Comparison of ENCODE assay signal across 30 cellular contexts in genomic region chr3:45719761-45720487, GRCh38. TPM values are rescaled to one million over a fixed set of nuclear protein-coding genes. Genes with fewer than 3 reads are reported as not detected.
DNase-seq lines count a peak whose midpoint lies in the region; ATAC-seq, FAIRE-seq and TF ChIP-seq lines count a peak whose summit lies in the region.
"Had no signal": no experiment of that assay in that cellular context is flagged by ENCODE, and none has a peak within 500 bp of the region (broad histone marks: within the 10 kb centered on the region; RNA-seq: fewer than 3 reads in every experiment).

No MANE protein-coding gene starts in this region.

- no peaks in the 10 kb centered on the region for H3K9me3 ChIP-seq in CD4-positive, CD25-positive, alpha-beta regulatory T cell (ENCODE audit: control insufficient read depth in 2 of 2, low read length in 2 of 2)
- H3K9me3 ChIP-seq in CD4-positive, alpha-beta memory T cell (ENCODE audit: control insufficient read depth in 1 of 2, low read length in 2 of 2) = no peaks in the 10 kb centered on the region
- H3K9me3 ChIP-seq: ascending aorta, esophagus squamous epithelium, gastroesophageal sphincter, psoas muscle, sigmoid colon, upper lobe of left lung had no signal

- no peak overlapping the region for H3K4me3 ChIP-seq in CD4-positive, CD25-positive, alpha-beta regulatory T cell (ENCODE audit: low read depth, low read length)
- no peak overlapping the region for H3K4me3 ChIP-seq in CD4-positive, alpha-beta memory T cell (ENCODE audit: low read length in 2 of 2)
- H3K4me3 ChIP-seq: ascending aorta, cardiac muscle cell, coronary artery, esophagus squamous epithelium, gastroesophageal sphincter, GM23248, hepatocyte, psoas muscle, sigmoid colon, upper lobe of left lung had no signal

- no peak overlapping the region for H3K4me3 Mint-ChIP-seq in CD4-positive, CD25-positive, alpha-beta regulatory T cell
- no peak overlapping the region for H3K4me3 Mint-ChIP-seq in WTC11
- H3K4me3 Mint-ChIP-seq in CD4-positive, alpha-beta memory T cell = no peak overlapping the region
- H3K4me3 Mint-ChIP-seq: activated naive CD4-positive, alpha-beta T cell treated with anti-CD3 and anti-CD28 coated beads, Interleukin-2, amount 10 ng/mL, durations not matched to agents 7 days and 5 days; endodermal cell; stimulated activated memory B cell treated with anti-CD40 and anti-IgM and Interleukin-4, amounts not matched to agents 10 μg/mL and 1 μg/mL and 100 μg/mL, for 72 hours; T-helper 2 cell treated with Interferon-gamma antibody and Interleukin-4, amounts not matched to agents 5 μg/mL and 100 μg/mL, for 36 hours had no signal

- DNase-seq in CD4-positive, CD25-positive, alpha-beta regulatory T cell = no peak
- DNase-seq in GM12891 (ENCODE audit: insufficient read length, low spot score) (no peak), WTC11 (ENCODE audit: low spot score) (no peak), fibroblast of gingiva (ENCODE audit: low read depth) (peak; percentile 10), COLO829 (ENCODE audit: low spot score) (no peak)
- no peak for DNase-seq in CD4-positive, alpha-beta memory T cell
- DNase-seq: activated CD4-positive, alpha-beta T cell treated with anti-CD3 and anti-CD28 coated beads for 48 hours; activated naive CD4-positive, alpha-beta T cell treated with anti-CD3 and anti-CD28 coated beads, Interleukin-2, amount 10 ng/mL, durations not matched to agents 7 days and 5 days; C1 segment of cervical spinal cord; endodermal cell; esophagus squamous epithelium; GM23248; left colon; NCI-H1092 treated with DMSO at 0.1 percent for 48 hours; NCI-H187; NCI-H345; psoas muscle; sigmoid colon; stimulated activated CD4-positive, alpha-beta T cell treated with anti-CD3 and anti-CD28 coated beads, Interleukin-4, amount 100 ng/mL, for 24 hours; substantia nigra; upper lobe of left lung had no signal

- ATAC-seq in CD4-positive, CD25-positive, alpha-beta regulatory T cell (ENCODE audit: low read depth in 2 of 2) = no peak
- no peak for ATAC-seq in WTC11
- no peak for ATAC-seq in GM19455 (IDR thresholded peaks at IDR 0.05; ENCODE audit: unreplicated experiment)
- ATAC-seq: gastroesophageal sphincter; left colon; psoas muscle; stimulated activated memory B cell treated with anti-CD40 and anti-IgM and Interleukin-4, amounts not matched to agents 10 μg/mL and 1 μg/mL and 100 μg/mL, for 72 hours had no signal

- intact Hi-C loops in CD4-positive, alpha-beta memory T cell (cut with micrococcal nuclease) = no loop called here

- POLR2A ChIA-PET in WTC11 (lab: Charles Lee) = no interaction called here
- POLR2A ChIA-PET in CD4-positive, alpha-beta memory T cell (lab: Charles Lee; ENCODE audit: partially characterized antibody) = no interaction called here

- no peaks in the 10 kb centered on the region for H3K27me3 ChIP-seq in CD4-positive, CD25-positive, alpha-beta regulatory T cell (ENCODE audit: control insufficient read depth, insufficient read depth, low read length)
- no peaks in the 10 kb centered on the region for H3K27me3 ChIP-seq in CD4-positive, alpha-beta memory T cell (ENCODE audit: insufficient read depth, low read length)
- H3K27me3 ChIP-seq: ascending aorta, cardiac muscle cell, esophagus squamous epithelium, gastroesophageal sphincter, hepatocyte, sigmoid colon, upper lobe of left lung had no signal

- peaks cover 0 to 1% (median 0%) of the 10 kb centered on the region in 7 donors for H3K9me3 Mint-ChIP-seq in CD4-positive, CD25-positive, alpha-beta regulatory T cell
- no peaks in the 10 kb centered on the region for H3K9me3 Mint-ChIP-seq in WTC11
- H3K9me3 Mint-ChIP-seq in CD4-positive, alpha-beta memory T cell = no peaks in the 10 kb centered on the region
- H3K9me3 Mint-ChIP-seq: activated naive CD4-positive, alpha-beta T cell treated with anti-CD3 and anti-CD28 coated beads, Interleukin-2, amount 10 ng/mL, durations not matched to agents 7 days and 5 days; endodermal cell; stimulated activated memory B cell treated with anti-CD40 and anti-IgM and Interleukin-4, amounts not matched to agents 10 μg/mL and 1 μg/mL and 100 μg/mL, for 72 hours; T-helper 2 cell treated with Interferon-gamma antibody and Interleukin-4, amounts not matched to agents 5 μg/mL and 100 μg/mL, for 36 hours had no signal

- peak; percentile 61 for FAIRE-seq in GM12891 (lab: Jason Lieb, UNC)
- FAIRE-seq: D721Med had no signal

- peaks cover 5 to 24% (median 21%) of the 10 kb centered on the region in 4 donors for H3K4me1 Mint-ChIP-seq in CD4-positive, CD25-positive, alpha-beta regulatory T cell
- H3K4me1 Mint-ChIP-seq in WTC11 = no peaks in the 10 kb centered on the region
- H3K4me1 Mint-ChIP-seq in CD4-positive, alpha-beta memory T cell = peaks cover 12 to 23% (median 17%) of the 10 kb centered on the region in 4 donors
- H3K4me1 Mint-ChIP-seq: activated naive CD4-positive, alpha-beta T cell treated with anti-CD3 and anti-CD28 coated beads, Interleukin-2, amount 10 ng/mL, durations not matched to agents 7 days and 5 days had no signal

- no peak for TF ChIP-seq CTCF in WTC11 (IDR thresholded peaks at IDR 0.05)

- H3K27ac Mint-ChIP-seq in CD4-positive, CD25-positive, alpha-beta regulatory T cell = peak overlapping the region; percentile 20 to 54 (median 45)
- H3K27ac Mint-ChIP-seq in WTC11 = peak overlapping the region; percentile 48; the same call in 1 of the 2 replicates
- H3K27ac Mint-ChIP-seq in CD4-positive, alpha-beta memory T cell = peak overlapping the region in 3 of 7 donors; percentile 11 to 80 (median 62)
- H3K27ac Mint-ChIP-seq: activated naive CD4-positive, alpha-beta T cell treated with anti-CD3 and anti-CD28 coated beads, Interleukin-2, amount 10 ng/mL, durations not matched to agents 7 days and 5 days; endodermal cell; stimulated activated memory B cell treated with anti-CD40 and anti-IgM and Interleukin-4, amounts not matched to agents 10 μg/mL and 1 μg/mL and 100 μg/mL, for 72 hours; T-helper 2 cell treated with Interferon-gamma antibody and Interleukin-4, amounts not matched to agents 5 μg/mL and 100 μg/mL, for 36 hours had no signal

- no peaks in the 10 kb centered on the region for H3K4me1 ChIP-seq in CD4-positive, CD25-positive, alpha-beta regulatory T cell (ENCODE audit: control insufficient read depth, insufficient read depth, low read length, poor library complexity, severe bottlenecking)
- no peaks in the 10 kb centered on the region for H3K4me1 ChIP-seq in CD4-positive, alpha-beta memory T cell (ENCODE audit: insufficient read depth, low read length)
- H3K4me1 ChIP-seq: ascending aorta, psoas muscle, upper lobe of left lung had no signal

- TF ChIP-seq POLR2A in GM12891 (IDR thresholded peaks at IDR 0.05; ENCODE audit: low read depth, low read length) = no peak

- peaks cover 60% of the 10 kb centered on the region for H3K36me3 Mint-ChIP-seq in CD4-positive, CD25-positive, alpha-beta regulatory T cell
- peaks cover 56% of the 10 kb centered on the region for H3K36me3 Mint-ChIP-seq in WTC11
- peaks cover 54 to 66% of the 10 kb centered on the region in 2 donors for H3K36me3 Mint-ChIP-seq in CD4-positive, alpha-beta memory T cell

- CTCF ChIA-PET in WTC11 (lab: Charles Lee) = no interaction called here
- CTCF ChIA-PET in CD4-positive, alpha-beta memory T cell (lab: Charles Lee; ENCODE audit: partially characterized antibody) = interaction anchor here (1.3 kb wide), 1 partner anchor 60 kb away, joined by 7 read pairs; no protein-coding TSS in a partner anchor

- H3K36me3 ChIP-seq in CD4-positive, CD25-positive, alpha-beta regulatory T cell (ENCODE audit: control insufficient read depth, insufficient read depth, low read length) = peaks cover 68% of the 10 kb centered on the region
- H3K36me3 ChIP-seq in CD4-positive, alpha-beta memory T cell (ENCODE audit: insufficient read depth, low read length) = peaks cover 21% of the 10 kb centered on the region

- peak overlapping the region; percentile 10 for H3K27ac ChIP-seq in CD4-positive, CD25-positive, alpha-beta regulatory T cell (ENCODE audit: insufficient read depth, low read length, poor library complexity, severe bottlenecking)
- H3K27ac ChIP-seq in CD4-positive, alpha-beta memory T cell (ENCODE audit: low read depth, low read length) = no peak overlapping the region
- H3K27ac ChIP-seq: ascending aorta, cardiac muscle cell, coronary artery, esophagus squamous epithelium, GM23248, hepatocyte, psoas muscle, sigmoid colon, upper lobe of left lung had no signal

- no peaks in the 10 kb centered on the region for H3K27me3 Mint-ChIP-seq in CD4-positive, CD25-positive, alpha-beta regulatory T cell
- no peaks in the 10 kb centered on the region; the same call in 1 of the 2 replicates for H3K27me3 Mint-ChIP-seq in WTC11 (ENCODE audit: low read depth)
- no peaks in the 10 kb centered on the region for H3K27me3 Mint-ChIP-seq in CD4-positive, alpha-beta memory T cell
- H3K27me3 Mint-ChIP-seq: activated naive CD4-positive, alpha-beta T cell treated with anti-CD3 and anti-CD28 coated beads, Interleukin-2, amount 10 ng/mL, durations not matched to agents 7 days and 5 days; stimulated activated memory B cell treated with anti-CD40 and anti-IgM and Interleukin-4, amounts not matched to agents 10 μg/mL and 1 μg/mL and 100 μg/mL, for 72 hours had no signal

TF ChIP-seq in GM12891, 5 proteins besides CTCF, POLR2A, EP300 and RAD21:
- TF ChIP-seq SPI1 (IDR thresholded peaks at IDR 0.05; ENCODE audit: low read depth, low read length) (no peak), POU2F2 (IDR thresholded peaks at IDR 0.05; ENCODE audit: low read depth, low read length) (no peak), PAX5 (IDR thresholded peaks at IDR 0.05; ENCODE audit: insufficient read depth, low read length, severe bottlenecking) (no peak), TAF1 (IDR thresholded peaks at IDR 0.05; ENCODE audit: low read depth, low read length) (no peak), POLR2AphosphoS5 (IDR thresholded peaks at IDR 0.05; ENCODE audit: low read depth, low read length) (no peak)

TF ChIP-seq in WTC11, 78 proteins besides CTCF, POLR2A, EP300 and RAD21 (continues in another document):
- TF ChIP-seq, protein P1, sequence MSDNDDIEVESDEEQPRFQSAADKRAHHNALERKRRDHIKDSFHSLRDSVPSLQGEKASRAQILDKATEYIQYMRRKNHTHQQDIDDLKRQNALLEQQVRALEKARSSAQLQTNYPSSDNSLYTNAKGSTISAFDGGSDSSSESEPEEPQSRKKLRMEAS (CRISPR knock-in tag; IDR thresholded peaks at IDR 0.05) = no peak
- TF ChIP-seq MXD4 (CRISPR knock-in tag; IDR thresholded peaks at IDR 0.05; ENCODE audit: borderline replicate concordance) = no peak
- TF ChIP-seq NFYB (CRISPR knock-in tag; conservative IDR thresholded peaks at IDR 0.05; ENCODE audit: low read depth) = no peak
- TF ChIP-seq TP53 (CRISPR knock-in tag; IDR thresholded peaks at IDR 0.05) = no peak
- no peak for TF ChIP-seq ESRRA (CRISPR knock-in tag; IDR thresholded peaks at IDR 0.05; ENCODE audit: borderline replicate concordance)
- no peak for TF ChIP-seq NFE2L1 (CRISPR knock-in tag; IDR thresholded peaks at IDR 0.05)

RNA-seq across cellular contexts. Expression of gene SACM1L, which starts 30.7 kb away (rescaled TPM):
- total RNA-seq in CD4-positive, CD25-positive, alpha-beta regulatory T cell = 70.0 TPM
- polyA plus RNA-seq in CD4-positive, CD25-positive, alpha-beta regulatory T cell = 10 to 100 TPM; 13.4 to 23.3 (median 18.4) TPM
- 12.0 TPM for polyA plus RNA-seq in GM12891 (2012; ENCODE audit: low read depth, missing spikeins)
- 79.0 to 80.3 TPM (median 79.6 TPM) in 3 replicates for total RNA-seq in WTC11 (2021)
- total RNA-seq in CD4-positive, alpha-beta memory T cell = 100 to 1,000 TPM in 1 of 2 experiments, 10 to 100 TPM in 1; 95.7 to 104 TPM
- 10 to 100 TPM; 27.6 to 39.1 TPM for polyA plus RNA-seq in CD4-positive, alpha-beta memory T cell
